In genomic region chr19:58572818-58573657, GRCh38 we compare ENCODE assay signal across 1 cellular context.
TF ChIP-seq lines count a peak whose summit lies in the region.

Gene MZF1 (minus strand): TSS chr19:58573335. CDS start chr19:58571389, 1,946 bp downstream.

TF ChIP-seq in K562, 482 proteins besides CTCF, POLR2A, EP300 and RAD21 (continued from another document and continues in another):
- no peak for TF ChIP-seq ZHX1 (conservative IDR thresholded peaks at IDR 0.05; ENCODE audit: low read length)
- TF ChIP-seq ZBTB9 (CRISPR knock-in tag; IDR thresholded peaks at IDR 0.05) = peak; percentile 73; the same call in 1 of the 2 replicates
- 0 out of 2 replicates have a peak, but pooled peaks have one; percentile 23 for TF ChIP-seq HDGF (IDR thresholded peaks at IDR 0.05)
- no peak for TF ChIP-seq NFIX (CRISPR knock-in tag; IDR thresholded peaks at IDR 0.05; ENCODE audit: low read depth)
- no peak for TF ChIP-seq U2AF2 (optimal IDR thresholded peaks at IDR 0.05; ENCODE audit: low read depth, low read length)
- TF ChIP-seq MXD1 (CRISPR knock-in tag; IDR thresholded peaks at IDR 0.05; ENCODE audit: borderline replicate concordance, poor library complexity, severe bottlenecking) = no peak
- TF ChIP-seq SOX6 (IDR thresholded peaks at IDR 0.05) = peak; percentile 14; the same call in 1 of the 2 replicates
- TF ChIP-seq ZNF740 (CRISPR knock-in tag; IDR thresholded peaks at IDR 0.05) = peak; percentile 89
- no peak; a peak in 1 of 4 replicates for TF ChIP-seq ZNF740 (tag; IDR thresholded peaks at IDR 0.05)
- no peak; the same call in 1 of the 2 replicates for TF ChIP-seq RB1 (IDR thresholded peaks at IDR 0.05; ENCODE audit: low read depth)
- TF ChIP-seq NRF1 (conservative IDR thresholded peaks at IDR 0.05 in 1 of 2, IDR thresholded peaks at IDR 0.05 in 1 of 2) = peak; percentile 95 to 96
- no peak for TF ChIP-seq ZFP36 (IDR thresholded peaks at IDR 0.05; ENCODE audit: low read depth, low read length, partially characterized antibody)
- no peak for TF ChIP-seq ZNF764 (CRISPR knock-in tag; IDR thresholded peaks at IDR 0.05; ENCODE audit: low read depth)
- TF ChIP-seq MLLT1 (IDR thresholded peaks at IDR 0.05) = peak; percentile 61 to 73; a peak in 3 of 4 replicates
- no peak for TF ChIP-seq MCM7 (IDR thresholded peaks at IDR 0.05)
- no peak for TF ChIP-seq MCM5 (IDR thresholded peaks at IDR 0.05; ENCODE audit: low read depth)
- 0 out of 2 replicates have a peak, but pooled peaks have one; percentile 61 for TF ChIP-seq ZFPM2 (CRISPR knock-in tag; IDR thresholded peaks at IDR 0.05)
- peak; percentile 34 to 90 for TF ChIP-seq AFF1 (IDR thresholded peaks at IDR 0.05; ENCODE audit: low read depth in 1 of 2, partially characterized antibody in 2 of 2)
- TF ChIP-seq ETV6 (IDR thresholded peaks at IDR 0.05; ENCODE audit: borderline replicate concordance in 1 of 2, low read depth in 2 of 2, low read length in 1 of 2) = no peak; a peak in 1 of 4 replicates
- no peak for TF ChIP-seq ETV6 (CRISPR knock-in tag; IDR thresholded peaks at IDR 0.05; ENCODE audit: borderline replicate concordance)
- peak; percentile 91 for TF ChIP-seq MYNN (IDR thresholded peaks at IDR 0.05)
- no peak for TF ChIP-seq MYNN (CRISPR knock-in tag; IDR thresholded peaks at IDR 0.05)
- no peak for TF ChIP-seq ZNF778 (CRISPR knock-in tag; IDR thresholded peaks at IDR 0.05)
- TF ChIP-seq ATF7 (IDR thresholded peaks at IDR 0.05) = peak; percentile 88
- no peak for TF ChIP-seq ZNF184 (CRISPR knock-in tag; IDR thresholded peaks at IDR 0.05)
- no peak for TF ChIP-seq ZBTB1 (CRISPR knock-in tag; IDR thresholded peaks at IDR 0.05; ENCODE audit: borderline replicate concordance, low read depth)
- no peak for TF ChIP-seq POLR3A (IDR thresholded peaks at IDR 0.05; ENCODE audit: borderline replicate concordance, extremely low read depth, insufficient read depth, insufficient read length)
- no peak for TF ChIP-seq ZNF408 (CRISPR knock-in tag; IDR thresholded peaks at IDR 0.05; ENCODE audit: low read depth)
- no peak for TF ChIP-seq BCLAF1 (IDR thresholded peaks at IDR 0.05; ENCODE audit: borderline replicate concordance in 1 of 2, control insufficient read depth in 1 of 2, low read depth in 2 of 2, low read length in 1 of 2)
- TF ChIP-seq ZNF217 (CRISPR knock-in tag; IDR thresholded peaks at IDR 0.05) = no peak
- TF ChIP-seq FOXP4 (CRISPR knock-in tag; IDR thresholded peaks at IDR 0.05; ENCODE audit: borderline replicate concordance) = no peak
- TF ChIP-seq SRF (CRISPR knock-in tag; IDR thresholded peaks at IDR 0.05) = peak in 1 of 2 experiments; percentile 47; a peak in 1 of 4 replicates
- TF ChIP-seq E2F3 (CRISPR knock-in tag; IDR thresholded peaks at IDR 0.05) = no peak
- no peak for TF ChIP-seq ARHGAP35 (IDR thresholded peaks at IDR 0.05; ENCODE audit: partially characterized antibody)
- no peak for TF ChIP-seq CBX5 (IDR thresholded peaks at IDR 0.05; ENCODE audit: borderline replicate concordance, low read depth)
- no peak for TF ChIP-seq KLF16 (IDR thresholded peaks at IDR 0.05)
- no peak for TF ChIP-seq NR2F6 (CRISPR knock-in tag; IDR thresholded peaks at IDR 0.05)
- TF ChIP-seq MED1 (CRISPR knock-in tag; IDR thresholded peaks at IDR 0.05; ENCODE audit: borderline replicate concordance) = no peak
- no peak for TF ChIP-seq E2F5 (CRISPR knock-in tag; IDR thresholded peaks at IDR 0.05)
- TF ChIP-seq PRPF4 (IDR thresholded peaks at IDR 0.05; ENCODE audit: insufficient read depth, low read depth, low read length, poor library complexity, severe bottlenecking) = no peak
- TF ChIP-seq RNF219 (CRISPR knock-in tag; IDR thresholded peaks at IDR 0.05) = no peak
- TF ChIP-seq TAF15 (IDR thresholded peaks at IDR 0.05; ENCODE audit: low read depth, low read length) = no peak
